25 cellular contexts compared by ENCODE assay signal in the genomic region with DNA sequence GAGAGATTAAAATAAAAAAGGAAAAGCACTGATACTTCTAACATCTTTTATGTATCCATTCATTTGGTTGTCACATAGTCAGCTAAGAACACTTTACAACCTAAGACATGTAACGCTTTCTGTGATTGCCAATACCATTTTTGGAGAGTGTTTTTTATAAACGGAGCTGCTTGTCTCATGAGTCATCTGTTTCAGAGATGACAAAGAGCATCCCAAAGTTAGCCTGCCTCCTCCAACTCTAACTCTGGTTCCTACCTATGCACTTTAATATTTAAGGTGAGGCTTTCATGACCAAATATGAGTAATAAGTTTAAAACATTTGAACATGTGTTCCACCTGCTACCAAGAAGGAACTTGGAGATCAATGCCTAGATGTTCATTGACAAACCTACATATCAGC.
"Had no signal": no experiment of that assay in that cellular context is flagged by ENCODE, and none has a peak within 500 bp of the region (broad histone marks: within the 10 kb centered on the region; RNA-seq: fewer than 3 reads in every experiment).

No MANE protein-coding gene starts in this region.

- H3K9me3 ChIP-seq: left ventricle myocardium inferior, neutrophil, tibial nerve, vagina had no signal

- H3K27me3 ChIP-seq: neural progenitor cell, neutrophil, tibial nerve, vagina had no signal

- H3K36me3 ChIP-seq: left ventricle myocardium inferior, neural progenitor cell, neutrophil, tibial nerve, vagina had no signal

- ATAC-seq: natural killer cell; right cardiac atrium; sciatic nerve; stimulated activated memory B cell treated with anti-CD40 and anti-IgM and Interleukin-4, amounts not matched to agents 10 μg/mL and 1 μg/mL and 100 μg/mL, for 72 hours; stimulated activated naive CD8-positive, alpha-beta T cell treated with anti-CD3 and anti-CD28 coated beads, Interleukin-15, amount 100 ng/mL, for 72 hours had no signal

- H3K4me1 ChIP-seq: left ventricle myocardium inferior, neural progenitor cell, parathyroid adenoma, tibial nerve, vagina had no signal

- H3K4me3 ChIP-seq: left ventricle myocardium inferior, lung, neural progenitor cell, smooth muscle cell, tibial nerve, vagina had no signal

- DNase-seq: islet precursor cell; left ventricle myocardium inferior; mesendoderm; naive B cell; natural killer cell; nephron progenitor cell; occipital lobe; retina; right cardiac atrium; stimulated activated CD4-positive, alpha-beta T cell treated with anti-CD3 and anti-CD28 coated beads, Interleukin-1b, Interleukin-23, amount 100 ng/mL, for 48 hours; stimulated activated CD4-positive, alpha-beta T cell treated with anti-CD3 and anti-CD28 coated beads, Interleukin-2, amount 100 ng/mL, for 48 hours; stimulated activated CD4-positive, alpha-beta T cell treated with anti-CD3 and anti-CD28 coated beads, Interleukin-4, amount 100 ng/mL, for 4 hours; stimulated activated CD8-positive, alpha-beta memory T cell treated with anti-CD3 and anti-CD28 coated beads, Interleukin-4, amount 100 ng/mL, for 48 hours; stimulated activated naive CD4-positive, alpha-beta T cell treated with Interleukin-2 at 50 U/mL for 16 hours; stimulated activated naive CD8-positive, alpha-beta T cell treated with anti-CD3 and anti-CD28 coated beads, Interleukin-15, amount 100 ng/mL, for 72 hours; substantia nigra had no signal

- H3K27ac ChIP-seq: left ventricle myocardium inferior, neural progenitor cell, neutrophil, parathyroid adenoma, tibial nerve, vagina had no signal
